ENCODE assay signal across 30 cellular contexts in genomic region chr5:28284788-28285187, GRCh38.
"Had no signal": no experiment of that assay in that cellular context is flagged by ENCODE, and none has a peak within 500 bp of the region (broad histone marks: within the 10 kb centered on the region; RNA-seq: fewer than 3 reads in every experiment).

No MANE protein-coding gene starts in this region.

- H3K4me3 ChIP-seq: coronary artery, dorsolateral prefrontal cortex, esophagus muscularis mucosa, gastrocnemius medialis, heart left ventricle had no signal

- H3K36me3 ChIP-seq: brain microvascular endothelial cell, esophagus muscularis mucosa, gastrocnemius medialis, heart left ventricle had no signal

- H3K27me3 ChIP-seq: brain microvascular endothelial cell, esophagus muscularis mucosa, foreskin keratinocyte, gastrocnemius medialis, heart left ventricle had no signal

- H3K4me1 ChIP-seq: esophagus muscularis mucosa, foreskin keratinocyte, gastrocnemius medialis, heart left ventricle had no signal

- ATAC-seq: activated CD4-positive, alpha-beta T cell treated with anti-CD3 and anti-CD28 coated beads for 36 hours; activated CD8-positive, alpha-beta memory T cell treated with anti-CD3 and anti-CD28 coated beads, Interleukin-2, amount 10 ng/mL, durations not matched to agents 7 days and 5 days; activated CD8-positive, alpha-beta T cell treated with anti-CD3 and anti-CD28 coated beads, Interleukin-2, amount 10 ng/mL, durations not matched to agents 7 days and 5 days; activated naive CD4-positive, alpha-beta T cell treated with anti-CD3 and anti-CD28 coated beads, Interleukin-2, amount 50 U/mL, for 72 hours; foreskin keratinocyte; gastrocnemius medialis; heart left ventricle had no signal

- FAIRE-seq: astrocyte, bronchial epithelial cell had no signal

- H3K9me3 ChIP-seq: esophagus muscularis mucosa, gastrocnemius medialis had no signal

- DNase-seq: activated CD4-positive, alpha-beta memory T cell treated with anti-CD3 and anti-CD28 coated beads for 36 hours; activated CD4-positive, alpha-beta T cell treated with anti-CD3 and anti-CD28 coated beads for 36 hours; activated CD4-positive, alpha-beta T cell treated with anti-CD3 and anti-CD28 coated beads, Interleukin-2, amount 10 ng/mL, durations not matched to agents 24 days and 14 days; activated CD4-positive, CD25-positive, alpha-beta regulatory T cell; activated CD4-positive, CD25-positive, alpha-beta regulatory T cell treated with anti-CD3 and anti-CD28 coated beads, Interleukin-2, amount 50 U/mL, for 72 hours; activated CD8-positive, alpha-beta memory T cell treated with anti-CD3 and anti-CD28 coated beads, Interleukin-2, amount 10 ng/mL, durations not matched to agents 7 days and 5 days; activated CD8-positive, alpha-beta memory T cell treated with anti-CD3 and anti-CD28 coated beads, Interleukin-2, amount 50 U/mL, for 4 hours; activated CD8-positive, alpha-beta T cell treated with anti-CD3 and anti-CD28 coated beads, Interleukin-2, amount 10 ng/mL, durations not matched to agents 7 days and 5 days; activated effector memory CD4-positive, alpha-beta T cell treated with anti-CD3 and anti-CD28 coated beads, Interleukin-2, amount 50 U/mL, for 16 hours; activated naive CD4-positive, alpha-beta T cell; activated naive CD4-positive, alpha-beta T cell treated with anti-CD3 and anti-CD28 coated beads, Interleukin-2, amount 10 ng/mL, durations not matched to agents 7 days and 5 days; activated naive CD8-positive, alpha-beta T cell treated with anti-CD3 and anti-CD28 coated beads, Interleukin-2, amount 10 ng/mL, durations not matched to agents 7 days and 5 days; activated T-cell treated with anti-CD3 and anti-CD28 coated beads, Interleukin-2, amount 50 U/mL, for 1 hour; activated T-cell treated with anti-CD3 and anti-CD28 coated beads, Interleukin-2, amount 50 U/mL, for 48 hours; amniotic stem cell; anterior cingulate cortex; brain microvascular endothelial cell; dorsolateral prefrontal cortex; effector memory CD4-positive, alpha-beta T cell; erythroblast; foreskin keratinocyte; gastrocnemius medialis; glutamatergic neuron; heart left ventricle; T-helper 2 cell had no signal

- H3K27ac ChIP-seq: brain microvascular endothelial cell, coronary artery, dorsolateral prefrontal cortex, esophagus muscularis mucosa, foreskin keratinocyte, gastrocnemius medialis, heart left ventricle had no signal
